In the genomic region with DNA sequence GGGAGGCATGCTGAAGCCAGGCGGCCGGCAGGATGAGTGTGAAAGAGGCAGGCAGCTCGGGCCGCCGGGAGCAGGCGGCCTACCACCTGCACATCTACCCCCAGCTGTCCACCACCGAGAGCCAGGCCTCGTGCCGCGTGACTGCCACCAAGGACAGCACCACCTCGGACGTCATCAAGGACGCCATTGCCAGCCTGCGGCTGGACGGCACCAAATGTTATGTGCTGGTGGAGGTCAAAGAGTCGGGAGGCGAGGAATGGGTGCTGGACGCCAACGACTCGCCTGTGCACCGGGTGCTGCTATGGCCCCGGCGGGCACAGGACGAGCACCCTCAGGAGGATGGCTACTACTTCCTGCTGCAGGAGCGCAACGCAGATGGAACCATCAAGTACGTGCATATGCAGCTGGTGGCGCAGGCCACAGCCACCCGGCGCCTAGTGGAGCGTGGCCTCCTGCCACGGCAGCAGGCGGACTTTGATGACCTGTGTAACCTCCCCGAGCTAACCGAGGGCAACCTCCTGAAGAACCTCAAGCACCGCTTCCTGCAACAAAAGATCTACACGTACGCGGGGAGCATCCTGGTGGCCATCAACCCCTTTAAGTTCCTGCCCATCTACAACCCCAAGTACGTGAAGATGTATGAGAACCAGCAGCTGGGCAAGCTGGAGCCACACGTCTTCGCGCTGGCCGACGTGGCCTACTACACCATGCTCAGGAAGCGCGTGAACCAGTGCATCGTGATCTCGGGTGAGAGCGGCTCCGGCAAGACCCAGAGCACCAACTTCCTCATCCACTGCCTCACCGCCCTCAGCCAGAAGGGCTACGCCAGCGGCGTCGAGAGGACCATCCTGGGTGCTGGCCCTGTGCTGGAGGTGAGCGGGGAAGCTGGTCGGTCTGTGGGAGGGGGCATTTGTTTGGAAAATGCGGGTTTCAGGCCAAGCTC, we compare ENCODE assay signal across 16 cellular contexts.
"Had no signal": no experiment of that assay in that cellular context is flagged by ENCODE, and none has a peak within 500 bp of the region (broad histone marks: within the 10 kb centered on the region; RNA-seq: fewer than 3 reads in every experiment).

No MANE protein-coding gene starts in this region.

- H3K4me3 Mint-ChIP-seq: activated CD4-positive, alpha-beta T cell treated with anti-CD3 and anti-CD28 coated beads, Interleukin-2, amount 10 ng/mL, durations not matched to agents 24 days and 14 days; activated CD8-positive, alpha-beta T cell treated with anti-CD3 and anti-CD28 coated beads, Interleukin-2, amount 10 ng/mL, durations not matched to agents 7 days and 5 days; activated naive CD8-positive, alpha-beta T cell treated with anti-CD3 and anti-CD28 coated beads for 36 hours; activated T-cell treated with anti-CD3 and anti-CD28 coated beads, Interleukin-2, amount 50 U/mL, for 72 hours; endodermal cell; T-helper 2 cell treated with Interferon-gamma antibody and Interleukin-4, amounts not matched to agents 5 μg/mL and 100 μg/mL, for 36 hours had no signal

- H3K27me3 ChIP-seq: tibial artery, uterus had no signal

- H3K27ac Mint-ChIP-seq: activated CD4-positive, alpha-beta T cell treated with anti-CD3 and anti-CD28 coated beads, Interleukin-2, amount 10 ng/mL, durations not matched to agents 24 days and 14 days; activated naive CD8-positive, alpha-beta T cell treated with anti-CD3 and anti-CD28 coated beads for 36 hours; activated T-cell treated with anti-CD3 and anti-CD28 coated beads, Interleukin-2, amount 50 U/mL, for 72 hours; endodermal cell; T-helper 2 cell treated with Interferon-gamma antibody and Interleukin-4, amounts not matched to agents 5 μg/mL and 100 μg/mL, for 36 hours had no signal

- H3K4me3 ChIP-seq: lower lobe of right lung, tibial artery, uterus had no signal

- DNase-seq: activated CD4-positive, alpha-beta T cell treated with anti-CD3 and anti-CD28 coated beads, Interleukin-2, amount 10 ng/mL, durations not matched to agents 24 days and 14 days; activated CD4-positive, CD25-positive, alpha-beta regulatory T cell; activated CD8-positive, alpha-beta memory T cell treated with anti-CD3 and anti-CD28 coated beads, Interleukin-2, amount 50 U/mL, for 4 hours; activated CD8-positive, alpha-beta T cell treated with anti-CD3 and anti-CD28 coated beads, Interleukin-2, amount 10 ng/mL, durations not matched to agents 7 days and 5 days; activated gamma-delta T cell; activated naive CD8-positive, alpha-beta T cell treated with anti-CD3 and anti-CD28 coated beads for 36 hours; activated T-cell treated with anti-CD3 and anti-CD28 coated beads, Interleukin-2, amount 50 U/mL, for 72 hours; aorta; endodermal cell; left colon; lower lobe of right lung; retina; stimulated activated naive CD4-positive, alpha-beta T cell; tibial artery; uterus had no signal

- H3K27me3 Mint-ChIP-seq: activated CD4-positive, alpha-beta T cell treated with anti-CD3 and anti-CD28 coated beads, Interleukin-2, amount 10 ng/mL, durations not matched to agents 24 days and 14 days; activated naive CD8-positive, alpha-beta T cell treated with anti-CD3 and anti-CD28 coated beads for 36 hours had no signal

- H3K27ac ChIP-seq: lower lobe of right lung, uterus had no signal

- H3K9me3 ChIP-seq: lower lobe of right lung, tibial artery, uterus had no signal

- ATAC-seq: activated CD8-positive, alpha-beta T cell treated with anti-CD3 and anti-CD28 coated beads, Interleukin-2, amount 10 ng/mL, durations not matched to agents 7 days and 5 days; activated T-cell treated with anti-CD3 and anti-CD28 coated beads, Interleukin-2, amount 50 U/mL, for 72 hours; left colon; lower lobe of right lung had no signal

- H3K9me3 Mint-ChIP-seq: activated naive CD8-positive, alpha-beta T cell treated with anti-CD3 and anti-CD28 coated beads for 36 hours; activated T-cell treated with anti-CD3 and anti-CD28 coated beads, Interleukin-2, amount 50 U/mL, for 72 hours; T-helper 2 cell treated with Interferon-gamma antibody and Interleukin-4, amounts not matched to agents 5 μg/mL and 100 μg/mL, for 36 hours had no signal

- H3K36me3 ChIP-seq: uterus had no signal
